ENCODE assay signal across 1 cellular context in genomic region chr12:107684990-107685359, GRCh38.
TF ChIP-seq lines count a peak whose summit lies in the region.

No MANE protein-coding gene starts in this region.

TF ChIP-seq in WTC11, 78 proteins besides CTCF, POLR2A, EP300 and RAD21 (continued from another document):
- no peak for TF ChIP-seq E2F5 (CRISPR knock-in tag; IDR thresholded peaks at IDR 0.05)
- TF ChIP-seq ARID4B (CRISPR knock-in tag; IDR thresholded peaks at IDR 0.05; ENCODE audit: borderline replicate concordance): 0 out of 2 replicates have a peak, but pooled peaks have one; percentile 7
- no peak for TF ChIP-seq NFYB (CRISPR knock-in tag; conservative IDR thresholded peaks at IDR 0.05; ENCODE audit: low read depth)
- no peak for TF ChIP-seq ELF4 (CRISPR knock-in tag; IDR thresholded peaks at IDR 0.05; ENCODE audit: low read depth)
- TF ChIP-seq USF2 (CRISPR knock-in tag; IDR thresholded peaks at IDR 0.05): peak; percentile 84
- no peak for TF ChIP-seq IRF1 (CRISPR knock-in tag; IDR thresholded peaks at IDR 0.05)
- TF ChIP-seq ZNF532 (CRISPR knock-in tag; IDR thresholded peaks at IDR 0.05; ENCODE audit: borderline replicate concordance): no peak
- TF ChIP-seq ZNF423 (CRISPR knock-in tag; IDR thresholded peaks at IDR 0.05): no peak
- no peak for TF ChIP-seq IRF2 (CRISPR knock-in tag; IDR thresholded peaks at IDR 0.05; ENCODE audit: borderline replicate concordance, low read depth)
